In genomic region chr3:86794336-86795065, GRCh38 we compare ENCODE assay signal across 12 cellular contexts.
A peak's percentile ranks its signal among the peaks of the same experiment; 100 is the strongest.
DNase-seq lines count a peak whose midpoint lies in the region; ATAC-seq and TF ChIP-seq lines count a peak whose summit lies in the region.
"Had no signal": no experiment of that assay in that cellular context is flagged by ENCODE, and none has a peak within 500 bp of the region (broad histone marks: within the 10 kb centered on the region; RNA-seq: fewer than 3 reads in every experiment).

No MANE protein-coding gene starts in this region.

- TF ChIP-seq CTCF in breast epithelium (IDR thresholded peaks at IDR 0.05): no peak
- TF ChIP-seq CTCF in lower lobe of right lung (IDR thresholded peaks at IDR 0.05): no peak
- TF ChIP-seq CTCF in suprapubic skin (IDR thresholded peaks at IDR 0.05): no peak

- WGBS in suprapubic skin: 50% methylated on average over 3 of the region's 3 CpGs

- no peaks in the 10 kb centered on the region for H3K36me3 ChIP-seq in breast epithelium
- no peaks in the 10 kb centered on the region for H3K36me3 ChIP-seq in lower lobe of right lung
- H3K36me3 ChIP-seq in suprapubic skin: no peaks in the 10 kb centered on the region

- H3K4me3 ChIP-seq in breast epithelium (peak overlapping the region; percentile 4 to 17 (median 13)), lower lobe of right lung (no peak overlapping the region), suprapubic skin (peak overlapping the region; percentile 17)

- H3K27me3 ChIP-seq in breast epithelium: no peaks in the 10 kb centered on the region
- H3K27me3 ChIP-seq in lower lobe of right lung (ENCODE audit: low read depth): no peaks in the 10 kb centered on the region
- no peaks in the 10 kb centered on the region for H3K27me3 ChIP-seq in suprapubic skin

- intact Hi-C loops in breast epithelium (cut with DNase I; ENCODE audit: low total_unique reads): no loop called here
- intact Hi-C loops in lower lobe of right lung (cut with DNase I): no loop called here

- no peaks in the 10 kb centered on the region for H3K9me3 ChIP-seq in breast epithelium
- H3K9me3 ChIP-seq in lower lobe of right lung: no peaks in the 10 kb centered on the region
- H3K9me3 ChIP-seq in suprapubic skin: no peaks in the 10 kb centered on the region

- DNase-seq in HS-5 (ENCODE audit: low read depth): peak; percentile 26
- no peak for DNase-seq in breast epithelium (ENCODE audit: low spot score in 2 of 2)
- no peak for DNase-seq in lower lobe of right lung
- no peak for DNase-seq in suprapubic skin (ENCODE audit: low spot score in 2 of 2)
- DNase-seq in hypothalamus (lab: John Stamatoyannopoulos, UW): no peak
- no peak for DNase-seq in NCI-H128 (lab: John Stamatoyannopoulos, UW; ENCODE audit: unreplicated experiment)
- DNase-seq: activated CD4-positive, alpha-beta T cell treated with anti-CD3 and anti-CD28 coated beads, Interleukin-2, amount 10 ng/mL, durations not matched to agents 7 days and 5 days; activated naive CD4-positive, alpha-beta T cell treated with Interleukin-2 at 50 U/mL for 16 hours; NCI-H446 treated with DMSO at 0.1 percent for 48 hours; stimulated activated naive CD8-positive, alpha-beta T cell treated with anti-CD3 and anti-CD28 coated beads, Interleukin-15, amount 100 ng/mL, for 72 hours had no signal

- no peak for TF ChIP-seq EP300 in suprapubic skin (IDR thresholded peaks at IDR 0.05)

- peak overlapping the region; percentile 65 to 72 for H3K27ac ChIP-seq in breast epithelium
- peak overlapping the region; percentile 72 for H3K27ac ChIP-seq in lower lobe of right lung
- H3K27ac ChIP-seq in suprapubic skin: peak overlapping the region; percentile 79

- H3K4me1 ChIP-seq in breast epithelium (no peaks in the 10 kb centered on the region), lower lobe of right lung (no peaks in the 10 kb centered on the region), suprapubic skin (no peaks in the 10 kb centered on the region)

- no peak for TF ChIP-seq POLR2A in breast epithelium (IDR thresholded peaks at IDR 0.05)
- TF ChIP-seq POLR2A in suprapubic skin (IDR thresholded peaks at IDR 0.05): no peak

- no peak for ATAC-seq in lower lobe of right lung
- ATAC-seq in HG03354 (IDR thresholded peaks at IDR 0.05; ENCODE audit: poor library complexity, severe bottlenecking, unreplicated experiment): no peak
- ATAC-seq in HG02571 (IDR thresholded peaks at IDR 0.05; ENCODE audit: unreplicated experiment): no peak
- ATAC-seq: stimulated activated naive CD8-positive, alpha-beta T cell treated with anti-CD3 and anti-CD28 coated beads, Interleukin-15, amount 100 ng/mL, for 72 hours had no signal
